Comparison of ENCODE assay signal across 1 cellular context in genomic region chr2:16885027-16885426, GRCh38.
TF ChIP-seq lines count a peak whose summit lies in the region.

No MANE protein-coding gene starts in this region.

TF ChIP-seq in GM23338, 12 proteins besides CTCF, POLR2A, EP300 and RAD21 (continued from another document):
- TF ChIP-seq CREB1 (CRISPR knock-in tag; IDR thresholded peaks at IDR 0.05; ENCODE audit: low read depth), result no peak
- TF ChIP-seq ZNF331 (CRISPR knock-in tag; IDR thresholded peaks at IDR 0.05; ENCODE audit: low read depth), result no peak
- TF ChIP-seq ZNF462 (CRISPR knock-in tag; IDR thresholded peaks at IDR 0.05), result no peak
- TF ChIP-seq EZH2phosphoT487 (IDR thresholded peaks at IDR 0.05; ENCODE audit: unreplicated experiment), result no peak
- TF ChIP-seq ETS1 (IDR thresholded peaks at IDR 0.05), result no peak
- no peak for TF ChIP-seq JUNB (IDR thresholded peaks at IDR 0.05; ENCODE audit: unreplicated experiment)
